In the genomic region with DNA sequence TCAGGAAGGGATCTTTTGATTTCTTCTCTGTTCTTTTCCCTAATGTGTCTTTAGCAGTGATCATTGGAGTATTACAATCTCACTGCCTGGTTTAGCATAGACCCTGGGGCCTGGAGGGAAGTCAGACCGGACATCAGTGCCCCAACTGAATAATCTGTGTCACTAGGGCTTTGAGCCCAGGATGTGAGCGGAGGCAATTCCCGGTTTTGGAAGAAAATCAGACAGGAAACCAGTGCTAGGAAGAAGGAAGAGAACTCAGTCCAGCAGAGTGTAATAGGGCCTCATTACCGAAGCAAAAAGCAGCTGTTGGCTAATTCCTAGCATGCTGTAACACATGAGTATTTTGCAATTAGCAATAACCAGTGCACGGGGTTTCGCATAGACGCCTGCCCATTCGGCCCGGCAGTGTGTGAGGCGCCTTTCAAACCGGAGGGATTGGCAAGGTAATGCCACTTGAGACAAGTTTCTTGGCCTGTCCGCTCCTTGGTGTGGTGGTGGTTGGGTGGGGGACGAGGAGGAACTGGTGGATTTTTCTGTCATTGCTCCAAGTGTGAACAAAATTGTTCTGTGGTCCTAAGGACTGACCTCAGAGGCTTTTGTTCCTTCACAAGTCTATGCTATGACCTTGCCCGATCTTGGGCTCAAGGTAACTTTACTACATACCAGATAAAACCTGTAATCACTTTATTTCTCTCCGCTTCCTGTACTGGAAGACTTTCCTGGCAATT, we compare ENCODE assay signal across 8 cellular contexts. TPM values are rescaled to one million over a fixed set of nuclear protein-coding genes. Genes with fewer than 3 reads are reported as not detected.
DNase-seq lines count a peak whose midpoint lies in the region; TF ChIP-seq lines count a peak whose summit lies in the region.

No MANE protein-coding gene starts in this region.

- peak; percentile 62 for DNase-seq in HT-29 (ENCODE audit: low spot score)
- peak; percentile 84 for DNase-seq in right atrium auricular region (ENCODE audit: low spot score)
- DNase-seq in substantia nigra (lab: John Stamatoyannopoulos, UW): peak in 6 of 49 donors; percentile 10 to 59 (median 29)
- no peak for DNase-seq in DMS79 (lab: John Stamatoyannopoulos, UW)
- no peak for DNase-seq in GM19238 (ENCODE audit: insufficient read length, low spot score)
- no peak for DNase-seq in NCI-H82 (lab: John Stamatoyannopoulos, UW)
- DNase-seq in RKO (ENCODE audit: low spot score): no peak

- H3K27ac ChIP-seq in right atrium auricular region (peak overlapping the region; percentile 99 to 100), substantia nigra (ENCODE audit: low read depth, low read length, poor library complexity, severe bottlenecking) (peak overlapping the region; percentile 76)

- H3K4me1 ChIP-seq in right atrium auricular region: peaks cover 0 to 41% of the 10 kb centered on the region in 2 donors

- TF ChIP-seq CTCF in WI38 (IDR thresholded peaks at IDR 0.05; ENCODE audit: low read depth, low read length) (no peak), right atrium auricular region (IDR thresholded peaks at IDR 0.05) (no peak)

- H3K9me3 ChIP-seq in right atrium auricular region: no peaks in the 10 kb centered on the region

- peak overlapping the region; percentile 96 for H3K4me3 ChIP-seq in WI38 (ENCODE audit: low read depth, low read length)
- H3K4me3 ChIP-seq in right atrium auricular region: peak overlapping the region; percentile 90 to 96

- H3K36me3 ChIP-seq in right atrium auricular region: peaks cover 31% of the 10 kb centered on the region

- H3K27me3 ChIP-seq in right atrium auricular region: no peaks in the 10 kb centered on the region

RNA-seq across cellular contexts. Expression of gene FOSL2, which starts 2.8 kb away (rescaled TPM):
- total RNA-seq in HT-29 (2014; rRNA removed; shearing (Covaris generic)): 51.5 and 61.8 TPM in 2 replicates
- total RNA-seq in right atrium auricular region: 100 to 1,000 TPM in 1 of 2 donors, 10 to 100 TPM in 1; 54.0 to 116 TPM

Comparison
In these comparisons a context has a peak if more than half of its experiments do, and no peak if none do; other contexts are left out.
1. DNase-seq: peak in HT-29 (single experiment) and right atrium auricular region (single experiment); none in DMS79 (single experiment), GM19238 (single experiment), NCI-H82 (single experiment) and RKO (single experiment).